ENCODE assay signal across 20 cellular contexts in genomic region chr1:238177351-238177750, GRCh38.
"Had no signal": no experiment of that assay in that cellular context is flagged by ENCODE, and none has a peak within 500 bp of the region (broad histone marks: within the 10 kb centered on the region; RNA-seq: fewer than 3 reads in every experiment).

No MANE protein-coding gene starts in this region.

- H3K27me3 ChIP-seq: breast epithelium, esophagus squamous epithelium, ovary, tibial artery had no signal

- H3K4me3 ChIP-seq: breast epithelium, esophagus squamous epithelium, lung, ovary, psoas muscle, tibial artery had no signal

- H3K9me3 ChIP-seq: ovary, psoas muscle, tibial artery had no signal

- H3K36me3 ChIP-seq: breast epithelium, esophagus squamous epithelium, ovary, tibial artery had no signal

- DNase-seq: activated CD4-positive, alpha-beta T cell treated with anti-CD3 and anti-CD28 coated beads, Interleukin-2, amount 10 ng/mL, durations not matched to agents 7 days and 5 days; activated CD8-positive, alpha-beta memory T cell treated with anti-CD3 and anti-CD28 coated beads, Interleukin-2, amount 50 U/mL, for 4 hours; activated naive CD4-positive, alpha-beta T cell treated with anti-CD3 and anti-CD28 coated beads for 36 hours; activated naive CD8-positive, alpha-beta T cell treated with anti-CD3 and anti-CD28 coated beads, Interleukin-2, amount 50 U/mL, for 24 hours; activated T-cell treated with anti-CD3 and anti-CD28 coated beads, Interleukin-2, amount 50 U/mL, for 4 hours; aorta; cerebellar nuclear complex; effector CD4-positive, alpha-beta T cell; esophagus squamous epithelium; ovary; psoas muscle; right cardiac atrium; stimulated activated CD4-positive, alpha-beta T cell treated with anti-CD3 and anti-CD28 coated beads, Interleukin-2, amount 100 ng/mL, for 24 hours; stimulated activated naive CD4-positive, alpha-beta T cell treated with Interleukin-2 at 50 U/mL for 16 hours; T-cell; T-helper 9 cell; tibial artery had no signal

- ATAC-seq: activated CD4-positive, CD25-positive, alpha-beta regulatory T cell treated with anti-CD3 and anti-CD28 coated beads, Interleukin-2, amount 50 U/mL, for 24 hours; activated naive CD8-positive, alpha-beta T cell treated with anti-CD3 and anti-CD28 coated beads, Interleukin-2, amount 50 U/mL, for 24 hours; activated T-cell treated with anti-CD3 and anti-CD28 coated beads, Interleukin-2, amount 50 U/mL, for 4 hours; psoas muscle; right cardiac atrium; T-cell had no signal

- H3K4me1 ChIP-seq: breast epithelium, psoas muscle, tibial artery had no signal

- H3K27ac ChIP-seq: esophagus squamous epithelium, ovary, psoas muscle, tibial artery had no signal
